29 cellular contexts compared by ENCODE assay signal in genomic region chr20:10953437-10953836, GRCh38.
"Had no signal": no experiment of that assay in that cellular context is flagged by ENCODE, and none has a peak within 500 bp of the region (broad histone marks: within the 10 kb centered on the region; RNA-seq: fewer than 3 reads in every experiment).

No MANE protein-coding gene starts in this region.

- FAIRE-seq: colon, endometrium, frontal cortex, small intestine had no signal

- H3K4me1 ChIP-seq: esophagus muscularis mucosa, left lung, lower lobe of right lung, thyroid gland, upper lobe of right lung had no signal

- H3K9me3 ChIP-seq: esophagus muscularis mucosa, left lung, lower lobe of right lung, thyroid gland, upper lobe of right lung had no signal

- H3K36me3 ChIP-seq: esophagus muscularis mucosa, left lung, lower lobe of right lung, thyroid gland, upper lobe of right lung had no signal

- H3K4me3 ChIP-seq: esophagus muscularis mucosa, left lung, lower lobe of right lung, thyroid gland, upper lobe of right lung had no signal

- DNase-seq: activated B cell treated with CpG ODN at 0.5 μM for 24 hours; activated CD8-positive, alpha-beta memory T cell treated with anti-CD3 and anti-CD28 coated beads, Interleukin-2, amount 10 ng/mL, durations not matched to agents 7 days and 5 days; activated CD8-positive, alpha-beta T cell treated with anti-CD3 and anti-CD28 coated beads, Interleukin-2, amount 10 ng/mL, durations not matched to agents 7 days and 5 days; activated naive CD4-positive, alpha-beta T cell; activated T-cell treated with anti-CD3 and anti-CD28 coated beads, Interleukin-2, amount 50 U/mL, for 48 hours; dermis blood vessel endothelial cell; effector CD8-positive, alpha-beta T cell; left lung; lower lobe of right lung; mesendoderm; natural killer cell; posterior cingulate gyrus; retina; small intestine; stimulated activated CD4-positive, alpha-beta T cell treated with anti-CD3 and anti-CD28 coated beads, Interleukin-1b, Interleukin-23, amount 100 ng/mL, for 48 hours; stimulated activated CD4-positive, alpha-beta T cell treated with anti-CD3 and anti-CD28 coated beads, Interleukin-4, amount 100 ng/mL, for 4 hours; stimulated activated CD8-positive, alpha-beta memory T cell treated with anti-CD3 and anti-CD28 coated beads, Interleukin-4, amount 100 ng/mL, for 48 hours; stimulated activated naive CD8-positive, alpha-beta T cell treated with anti-CD3 and anti-CD28 coated beads, Interleukin-15, amount 100 ng/mL, for 72 hours; substantia nigra; T-helper 2 cell; thyroid gland; upper lobe of right lung had no signal

- ATAC-seq: activated CD8-positive, alpha-beta memory T cell treated with anti-CD3 and anti-CD28 coated beads, Interleukin-2, amount 10 ng/mL, durations not matched to agents 7 days and 5 days; activated CD8-positive, alpha-beta T cell treated with anti-CD3 and anti-CD28 coated beads, Interleukin-2, amount 10 ng/mL, durations not matched to agents 7 days and 5 days; activated naive CD4-positive, alpha-beta T cell treated with anti-CD3 and anti-CD28 coated beads, Interleukin-2, amount 50 U/mL, for 72 hours; natural killer cell; sciatic nerve; stimulated activated memory B cell treated with anti-CD40 and anti-IgM and Interleukin-4, amounts not matched to agents 10 μg/mL and 1 μg/mL and 100 μg/mL, for 72 hours; stimulated activated naive CD8-positive, alpha-beta T cell treated with anti-CD3 and anti-CD28 coated beads, Interleukin-15, amount 100 ng/mL, for 72 hours had no signal

- H3K27me3 ChIP-seq: esophagus muscularis mucosa, left lung, thyroid gland, upper lobe of right lung had no signal

- H3K27ac ChIP-seq: esophagus muscularis mucosa, left lung, lower lobe of right lung, thyroid gland, upper lobe of right lung had no signal
